Comparison of ENCODE assay signal across 18 cellular contexts in genomic region chr11:10320164-10320563, GRCh38.
"Had no signal": no experiment of that assay in that cellular context is flagged by ENCODE, and none has a peak within 500 bp of the region (broad histone marks: within the 10 kb centered on the region; RNA-seq: fewer than 3 reads in every experiment).

No MANE protein-coding gene starts in this region.

- H3K27me3 ChIP-seq: colonic mucosa, gastrocnemius medialis, neutrophil, tibial artery, upper lobe of right lung had no signal

- H3K9me3 Mint-ChIP-seq: endodermal cell; naive thymus-derived CD8-positive, alpha-beta T cell had no signal

- ATAC-seq: gastrocnemius medialis; left lobe of liver; naive thymus-derived CD8-positive, alpha-beta T cell; psoas muscle; sciatic nerve; upper lobe of right lung had no signal

- H3K4me1 ChIP-seq: colonic mucosa had no signal

- DNase-seq: colonic mucosa; effector CD4-positive, alpha-beta T cell; endodermal cell; gastrocnemius medialis; islet precursor cell; mammary epithelial cell; naive thymus-derived CD8-positive, alpha-beta T cell; psoas muscle; retina; stimulated activated CD4-positive, alpha-beta T cell treated with anti-CD3 and anti-CD28 coated beads, Interleukin-2, amount 100 ng/mL, for 24 hours; stimulated activated CD4-positive, alpha-beta T cell treated with anti-CD3 and anti-CD28 coated beads, Interleukin-4, amount 100 ng/mL, for 4 hours; stimulated activated naive CD4-positive, alpha-beta T cell treated with Interleukin-2 at 50 U/mL for 16 hours; tibial artery; upper lobe of right lung had no signal

- H3K36me3 ChIP-seq: colonic mucosa, gastrocnemius medialis, neutrophil, tibial artery, upper lobe of right lung had no signal

- H3K27ac Mint-ChIP-seq: endodermal cell; naive thymus-derived CD8-positive, alpha-beta T cell had no signal

- H3K9me3 ChIP-seq: colonic mucosa, gastrocnemius medialis, neutrophil, psoas muscle, tibial artery, upper lobe of right lung had no signal

- H3K4me3 ChIP-seq: colonic mucosa, gastrocnemius medialis, psoas muscle, skin epidermis, tibial artery, upper lobe of right lung had no signal

- H3K36me3 Mint-ChIP-seq: naive thymus-derived CD8-positive, alpha-beta T cell had no signal

- H3K27ac ChIP-seq: colonic mucosa, neutrophil, psoas muscle, upper lobe of right lung had no signal

- H3K4me3 Mint-ChIP-seq: endodermal cell; naive thymus-derived CD8-positive, alpha-beta T cell had no signal
